Comparison of ENCODE assay signal across 8 cellular contexts in the genomic region with DNA sequence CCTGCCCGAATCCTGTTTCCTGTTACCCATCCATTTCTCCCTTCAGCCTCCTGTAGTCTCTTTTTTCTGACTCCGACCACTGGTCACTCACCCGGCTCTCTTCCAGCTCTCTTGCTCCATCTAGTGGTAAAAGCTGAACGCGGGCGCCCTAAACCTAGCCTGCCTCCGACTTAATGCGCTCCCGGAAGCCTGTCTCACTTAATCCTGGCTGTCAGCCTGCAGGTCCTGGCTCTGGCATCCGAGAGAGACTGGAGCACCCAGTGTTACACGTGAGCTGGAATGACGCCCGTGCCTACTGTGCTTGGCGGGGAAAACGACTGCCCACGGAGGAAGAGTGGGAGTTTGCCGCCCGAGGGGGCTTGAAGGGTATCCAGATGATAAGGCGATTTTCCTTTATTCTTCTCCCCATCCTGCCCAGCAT. TPM values are rescaled to one million over a fixed set of nuclear protein-coding genes. Genes with fewer than 3 reads are reported as not detected.
DNase-seq lines count a peak whose midpoint lies in the region; ATAC-seq, FAIRE-seq and TF ChIP-seq lines count a peak whose summit lies in the region.

No MANE protein-coding gene starts in this region.

- H4K20me1 ChIP-seq in BLaER1 (0 out of 2 replicates have a peak, but pooled peaks cover 9% of the 10 kb centered on the region), HepG2 (ENCODE audit: insufficient read depth, low read length) (no peaks in the 10 kb centered on the region)

- no peak overlapping the region for H3K4me3 Mint-ChIP-seq in chondrocyte (ENCODE audit: unreplicated experiment)

- no peaks in the 10 kb centered on the region for H3K27me3 ChIP-seq in BLaER1
- H3K27me3 ChIP-seq in HepG2 (ENCODE audit: control insufficient read depth in 1 of 2, insufficient read depth in 2 of 2, low read length in 2 of 2): no peaks in the 10 kb centered on the region

- peak; percentile 60 for FAIRE-seq in HepG2 (lab: Jason Lieb, UNC)

- peaks cover 16% of the 10 kb centered on the region for H3K4me1 ChIP-seq in BLaER1
- H3K4me1 ChIP-seq in HepG2 (ENCODE audit: insufficient read depth, low read length): peaks cover 18% of the 10 kb centered on the region

- peaks cover 23% of the 10 kb centered on the region for H3K36me3 Mint-ChIP-seq in chondrocyte (ENCODE audit: low read depth)

- intact Hi-C loops in HepG2 (cut with micrococcal nuclease; ENCODE audit: unreplicated experiment): loop anchor here (1.0 to 10.0 kb wide), 4 partner anchors 70 to 433 kb away; no protein-coding TSS in a partner anchor

- H3K27ac Mint-ChIP-seq in chondrocyte (ENCODE audit: unreplicated experiment): peak overlapping the region; percentile 86

- H3K9ac ChIP-seq in BLaER1 (0 out of 2 replicates have a peak overlapping the region, but pooled peaks have one; percentile 5), HepG2 (ENCODE audit: insufficient read depth, low read depth, low read length) (no peak overlapping the region)

- H3K4me2 ChIP-seq in BLaER1 (no peak overlapping the region), HepG2 (ENCODE audit: low read depth, low read length) (no peak overlapping the region)

- H3K36me3 ChIP-seq in BLaER1 (peaks cover 97% of the 10 kb centered on the region), HepG2 (replicated peaks in 1 of 2; ENCODE audit: control insufficient read depth in 1 of 2, insufficient read depth in 2 of 2, low read length in 2 of 2) (peaks cover 1 to 3% of the 10 kb centered on the region in 2 experiments; a peak in 2 of 5 replicates)

- no peaks in the 10 kb centered on the region for H3K9me3 Mint-ChIP-seq in chondrocyte (ENCODE audit: low read depth)

- H3K9me3 ChIP-seq in BLaER1: no peaks in the 10 kb centered on the region
- no peaks in the 10 kb centered on the region for H3K9me3 ChIP-seq in HepG2 (ENCODE audit: low read length)

- TF ChIP-seq EP300 in HepG2 (IDR thresholded peaks at IDR 0.05; ENCODE audit: low read depth in 2 of 2, low read length in 2 of 2) (no peak), HepG2 (CRISPR knock-in tag; IDR thresholded peaks at IDR 0.05; ENCODE audit: borderline replicate concordance) (no peak)

- in situ Hi-C loops in HepG2 (cut with HindIII; ENCODE audit: extremely low pct_ligation_motif_present, low pct_unique_long_range_greater_than_20kb): loop anchor here (5.0 to 10.0 kb wide), 2 partner anchors 72 to 430 kb away; no protein-coding TSS in a partner anchor

- POLR2A ChIA-PET in HepG2 (lab: Yijun Ruan, JAX): interaction anchor here (0.8 to 2.7 kb wide), 6 partner anchors 10 to 74 kb away, joined by 3 to 12 read pairs (median 4); partner anchors contain the start of genes CCT6A, PSPH and SUMF2

- BruUV-seq in HepG2 (replicated peaks; lab: Mats Ljungman, UMichigan): no TSS peak

- no peaks in the 10 kb centered on the region for H3K27me3 Mint-ChIP-seq in chondrocyte (ENCODE audit: low read depth)

- H2AFZ ChIP-seq in HepG2 (ENCODE audit: low read length): no peak overlapping the region

- CTCF ChIA-PET in HepG2 (lab: Yijun Ruan, JAX; ENCODE audit: low intra/inter-chr PET ratio, low total read pairs): interaction anchor here (1.2 to 2.1 kb wide), 3 partner anchors 66 to 433 kb away, joined by 5 to 19 read pairs (median 6); no protein-coding TSS in a partner anchor

- 35% methylated on average over 19 of the region's 19 CpGs for WGBS in HepG2 (ENCODE audit: low lambda C conversion rate)

- H3K27ac ChIP-seq in BLaER1 (no peak overlapping the region), HepG2 (ENCODE audit: extremely low read length, insufficient read depth, low read length) (no peak overlapping the region)

- no peak overlapping the region for H3K4me3 ChIP-seq in BLaER1
- no peak overlapping the region for H3K4me3 ChIP-seq in HepG2 (replicated peaks in 1 of 3; ENCODE audit: insufficient read depth in 1 of 3, low read depth in 2 of 3, low read length in 3 of 3)

- DNase-seq in NCI-H446 treated with DMSO at 0.1 percent for 48 hours (lab: John Stamatoyannopoulos, UW): peak; percentile 44
- DNase-seq in activated CD4-positive, alpha-beta T cell treated with anti-CD3 and anti-CD28 coated beads for 24 hours (ENCODE audit: low read depth in 2 of 2): peak; percentile 51 to 55
- peak; percentile 86 for DNase-seq in chondrocyte (ENCODE audit: low spot score)
- peak; percentile 68 for DNase-seq in HepG2 (ENCODE audit: low spot score)
- DNase-seq in stimulated activated CD4-positive, alpha-beta T cell treated with anti-CD3 and anti-CD28 coated beads, TNF-alpha, amount 100 ng/mL, for 24 hours (ENCODE audit: low read depth in 3 of 3): peak; percentile 38 to 62 (median 56)

- peak; percentile 92 for TF ChIP-seq RAD21 in HepG2 (CRISPR knock-in tag; IDR thresholded peaks at IDR 0.05)

- TF ChIP-seq POLR2A in HepG2 (IDR thresholded peaks at IDR 0.05; ENCODE audit: insufficient read depth in 1 of 2, low read depth in 2 of 2, low read length in 2 of 2): no peak

- peak; percentile 94 for TF ChIP-seq CTCF in chondrocyte (IDR thresholded peaks at IDR 0.05)
- peak; percentile 93 for TF ChIP-seq CTCF in HepG2 (CRISPR knock-in tag; IDR thresholded peaks at IDR 0.05)

- H3K79me2 ChIP-seq in HepG2 (ENCODE audit: insufficient read depth, low read length): no peaks in the 10 kb centered on the region

- ATAC-seq in GM19043 (IDR thresholded peaks at IDR 0.05; ENCODE audit: low read depth, unreplicated experiment): peak; percentile 93
- peak; percentile 87 for ATAC-seq in HG03175 (IDR thresholded peaks at IDR 0.05; ENCODE audit: unreplicated experiment)
- ATAC-seq in HepG2: peak; percentile 94

- peaks cover 18% of the 10 kb centered on the region for H3K4me1 Mint-ChIP-seq in chondrocyte (ENCODE audit: low read depth)

RNA-seq across cellular contexts. Expression of gene SUMF2, which starts 10.3 kb away (rescaled TPM):
- total RNA-seq in chondrocyte (158 to 182 TPM (median 160 TPM) in 3 replicates), HepG2 (2016; rRNA removed; fragmentation: Illumina TruSeq; extraction: Trizol) (22.4 and 54.4 TPM in 2 replicates)
- 12.4 and 13.6 TPM in 2 replicates for total RNA-seq in HepG2 (2016; cell fraction: cytosol; rRNA removed; fragmentation: Illumina TruSeq; extraction: Trizol; ENCODE audit: low read depth)
- 20.6 and 54.0 TPM in 2 replicates for total RNA-seq in HepG2 (2016; cell fraction: insoluble cytoplasmic fraction; rRNA removed; fragmentation: Illumina TruSeq; extraction: Trizol)
- 25.2 and 28.6 TPM in 2 replicates for total RNA-seq in HepG2 (2016; cell fraction: membrane; rRNA removed; fragmentation: Illumina TruSeq; extraction: Trizol)
- 45.2 and 49.4 TPM in 2 replicates for total RNA-seq in HepG2 (2016; cell fraction: nucleus; rRNA removed; fragmentation: Illumina TruSeq; extraction: Trizol)
- polyA plus RNA-seq in HepG2 (2011; rRNA removed): 48.0 and 48.9 TPM in 2 replicates
- 37.0 and 44.8 TPM in 2 replicates for polyA plus RNA-seq in HepG2 (2011; cell fraction: cytosol; rRNA removed)
- polyA plus RNA-seq in HepG2 (2011; cell fraction: nucleus; rRNA removed): 132 and 139 TPM in 2 replicates
- 47.6 and 52.3 TPM in 2 replicates for polyA plus RNA-seq in HepG2 (2012)
- polyA plus RNA-seq in HepG2 (2016; cell fraction: cytosol; fragmentation: Illumina TruSeq; extraction: Trizol; ENCODE audit: low read depth): 10.5 and 10.7 TPM in 2 replicates
- polyA plus RNA-seq in HepG2 (2016; cell fraction: insoluble cytoplasmic fraction; fragmentation: Illumina TruSeq; extraction: Trizol; ENCODE audit: low read depth): 15.4 and 19.0 TPM in 2 replicates
- polyA plus RNA-seq in HepG2 (2016; cell fraction: membrane; fragmentation: Illumina TruSeq; extraction: Trizol; ENCODE audit: low read depth): 16.9 and 18.1 TPM in 2 replicates
- polyA plus RNA-seq in HepG2 (2016; cell fraction: nucleus; fragmentation: Illumina TruSeq; extraction: Trizol; ENCODE audit: insufficient read depth, low read depth): 77.0 and 78.6 TPM in 2 replicates
- polyA minus RNA-seq in HepG2 (2011; rRNA and poly(A)+ RNA removed; ENCODE audit: low replicate concordance): 55.3 and 78.5 TPM in 2 replicates
- polyA minus RNA-seq in HepG2 (2011; cell fraction: cytosol; rRNA and poly(A)+ RNA removed): 28.3 and 29.1 TPM in 2 replicates
- 40.4 and 52.2 TPM in 2 replicates for polyA minus RNA-seq in HepG2 (2011; cell fraction: nucleus; rRNA and poly(A)+ RNA removed)

RNA-seq across cellular contexts. Expression of gene PHKG1, which starts 18.4 kb away (rescaled TPM):
- total RNA-seq in chondrocyte: 0.15 to 0.62 TPM (median 0.24 TPM) in 3 replicates
- total RNA-seq in HepG2 (2016; rRNA removed; fragmentation: Illumina TruSeq; extraction: Trizol): 0.44 TPM in 1 of 2 replicates, not detected in the other
- 0.18 TPM in 1 of 2 replicates, not detected in the other for total RNA-seq in HepG2 (2016; cell fraction: cytosol; rRNA removed; fragmentation: Illumina TruSeq; extraction: Trizol; ENCODE audit: low read depth)
- 0.37 and 0.84 TPM in 2 replicates for total RNA-seq in HepG2 (2016; cell fraction: insoluble cytoplasmic fraction; rRNA removed; fragmentation: Illumina TruSeq; extraction: Trizol)
- 0.09 TPM in 1 of 2 replicates, not detected in the other for total RNA-seq in HepG2 (2016; cell fraction: membrane; rRNA removed; fragmentation: Illumina TruSeq; extraction: Trizol)
- total RNA-seq in HepG2 (2016; cell fraction: nucleus; rRNA removed; fragmentation: Illumina TruSeq; extraction: Trizol): 0.50 and 1.5 TPM in 2 replicates
- 0.71 and 1.1 TPM in 2 replicates for polyA plus RNA-seq in HepG2 (2011; rRNA removed)
- 0.09 and 0.36 TPM in 2 replicates for polyA plus RNA-seq in HepG2 (2011; cell fraction: cytosol; rRNA removed)
- 2.6 and 2.9 TPM in 2 replicates for polyA plus RNA-seq in HepG2 (2011; cell fraction: nucleus; rRNA removed)
- polyA plus RNA-seq in HepG2 (2012): 0.98 and 1.5 TPM in 2 replicates
- 0.05 and 0.24 TPM in 2 replicates for polyA plus RNA-seq in HepG2 (2016; cell fraction: cytosol; fragmentation: Illumina TruSeq; extraction: Trizol; ENCODE audit: low read depth)
- polyA plus RNA-seq in HepG2 (2016; cell fraction: insoluble cytoplasmic fraction; fragmentation: Illumina TruSeq; extraction: Trizol; ENCODE audit: low read depth): not detected in 2 replicates
- polyA plus RNA-seq in HepG2 (2016; cell fraction: membrane; fragmentation: Illumina TruSeq; extraction: Trizol; ENCODE audit: low read depth): 0.12 TPM in 1 of 2 replicates, not detected in the other
- polyA plus RNA-seq in HepG2 (2016; cell fraction: nucleus; fragmentation: Illumina TruSeq; extraction: Trizol; ENCODE audit: insufficient read depth, low read depth): 1.6 and 1.9 TPM in 2 replicates
- 0.09 and 0.10 TPM in 2 replicates for polyA minus RNA-seq in HepG2 (2011; rRNA and poly(A)+ RNA removed; ENCODE audit: low replicate concordance)
- not detected in 2 replicates for polyA minus RNA-seq in HepG2 (2011; cell fraction: cytosol; rRNA and poly(A)+ RNA removed)
- 0.52 and 1.5 TPM in 2 replicates for polyA minus RNA-seq in HepG2 (2011; cell fraction: nucleus; rRNA and poly(A)+ RNA removed)

RNA-seq across cellular contexts. Expression of gene CCT6A, which starts 22.8 kb away (rescaled TPM):
- total RNA-seq in chondrocyte (97.2 to 123 TPM (median 101 TPM) in 3 replicates), HepG2 (2016; rRNA removed; fragmentation: Illumina TruSeq; extraction: Trizol) (292 and 425 TPM in 2 replicates)
- total RNA-seq in HepG2 (2016; cell fraction: cytosol; rRNA removed; fragmentation: Illumina TruSeq; extraction: Trizol; ENCODE audit: low read depth): 46.3 and 52.8 TPM in 2 replicates
- total RNA-seq in HepG2 (2016; cell fraction: insoluble cytoplasmic fraction; rRNA removed; fragmentation: Illumina TruSeq; extraction: Trizol): 297 and 437 TPM in 2 replicates
- total RNA-seq in HepG2 (2016; cell fraction: membrane; rRNA removed; fragmentation: Illumina TruSeq; extraction: Trizol): 96.3 and 109 TPM in 2 replicates
- total RNA-seq in HepG2 (2016; cell fraction: nucleus; rRNA removed; fragmentation: Illumina TruSeq; extraction: Trizol): 167 and 182 TPM in 2 replicates
- polyA plus RNA-seq in HepG2 (2011; rRNA removed): 135 and 219 TPM in 2 replicates
- polyA plus RNA-seq in HepG2 (2011; cell fraction: cytosol; rRNA removed): 87.9 and 139 TPM in 2 replicates
- 80.9 and 81.9 TPM in 2 replicates for polyA plus RNA-seq in HepG2 (2011; cell fraction: nucleus; rRNA removed)
- polyA plus RNA-seq in HepG2 (2012): 147 and 167 TPM in 2 replicates
- 29.1 and 31.6 TPM in 2 replicates for polyA plus RNA-seq in HepG2 (2016; cell fraction: cytosol; fragmentation: Illumina TruSeq; extraction: Trizol; ENCODE audit: low read depth)
- 455 and 526 TPM in 2 replicates for polyA plus RNA-seq in HepG2 (2016; cell fraction: insoluble cytoplasmic fraction; fragmentation: Illumina TruSeq; extraction: Trizol; ENCODE audit: low read depth)
- polyA plus RNA-seq in HepG2 (2016; cell fraction: membrane; fragmentation: Illumina TruSeq; extraction: Trizol; ENCODE audit: low read depth): 69.4 and 72.1 TPM in 2 replicates
- 371 TPM in 2 replicates for polyA plus RNA-seq in HepG2 (2016; cell fraction: nucleus; fragmentation: Illumina TruSeq; extraction: Trizol; ENCODE audit: insufficient read depth, low read depth)
- 62.3 and 243 TPM in 2 replicates for polyA minus RNA-seq in HepG2 (2011; rRNA and poly(A)+ RNA removed; ENCODE audit: low replicate concordance)
- polyA minus RNA-seq in HepG2 (2011; cell fraction: cytosol; rRNA and poly(A)+ RNA removed): 72.5 and 82.6 TPM in 2 replicates
- 101 and 127 TPM in 2 replicates for polyA minus RNA-seq in HepG2 (2011; cell fraction: nucleus; rRNA and poly(A)+ RNA removed)

RNA-seq across cellular contexts. Expression of gene PSPH, which starts 23.1 kb away (rescaled TPM):
- 11.4 to 37.5 TPM (median 35.9 TPM) in 3 replicates for total RNA-seq in chondrocyte
- total RNA-seq in HepG2 (2016; rRNA removed; fragmentation: Illumina TruSeq; extraction: Trizol): 124 and 175 TPM in 2 replicates
- 25.3 and 32.9 TPM in 2 replicates for total RNA-seq in HepG2 (2016; cell fraction: cytosol; rRNA removed; fragmentation: Illumina TruSeq; extraction: Trizol; ENCODE audit: low read depth)
- total RNA-seq in HepG2 (2016; cell fraction: insoluble cytoplasmic fraction; rRNA removed; fragmentation: Illumina TruSeq; extraction: Trizol): 124 and 200 TPM in 2 replicates
- total RNA-seq in HepG2 (2016; cell fraction: membrane; rRNA removed; fragmentation: Illumina TruSeq; extraction: Trizol): 65.6 and 67.9 TPM in 2 replicates
- 54.9 and 62.4 TPM in 2 replicates for total RNA-seq in HepG2 (2016; cell fraction: nucleus; rRNA removed; fragmentation: Illumina TruSeq; extraction: Trizol)
- polyA plus RNA-seq in HepG2 (2011; rRNA removed): 85.5 and 85.8 TPM in 2 replicates
- 97.1 and 104 TPM in 2 replicates for polyA plus RNA-seq in HepG2 (2011; cell fraction: cytosol; rRNA removed)
- 23.5 and 32.4 TPM in 2 replicates for polyA plus RNA-seq in HepG2 (2011; cell fraction: nucleus; rRNA removed)
- 63.4 and 77.8 TPM in 2 replicates for polyA plus RNA-seq in HepG2 (2012)
- 24.3 and 28.7 TPM in 2 replicates for polyA plus RNA-seq in HepG2 (2016; cell fraction: cytosol; fragmentation: Illumina TruSeq; extraction: Trizol; ENCODE audit: low read depth)
- 138 and 145 TPM in 2 replicates for polyA plus RNA-seq in HepG2 (2016; cell fraction: insoluble cytoplasmic fraction; fragmentation: Illumina TruSeq; extraction: Trizol; ENCODE audit: low read depth)
- polyA plus RNA-seq in HepG2 (2016; cell fraction: membrane; fragmentation: Illumina TruSeq; extraction: Trizol; ENCODE audit: low read depth): 40.5 and 43.9 TPM in 2 replicates
- polyA plus RNA-seq in HepG2 (2016; cell fraction: nucleus; fragmentation: Illumina TruSeq; extraction: Trizol; ENCODE audit: insufficient read depth, low read depth): 58.7 and 60.7 TPM in 2 replicates
- polyA minus RNA-seq in HepG2 (2011; rRNA and poly(A)+ RNA removed; ENCODE audit: low replicate concordance): 48.6 and 65.8 TPM in 2 replicates
- 59.8 and 64.2 TPM in 2 replicates for polyA minus RNA-seq in HepG2 (2011; cell fraction: cytosol; rRNA and poly(A)+ RNA removed)
- polyA minus RNA-seq in HepG2 (2011; cell fraction: nucleus; rRNA and poly(A)+ RNA removed): 40.7 and 55.8 TPM in 2 replicates

RNA-seq across cellular contexts. Expression of gene CHCHD2, which starts 31.9 kb away (rescaled TPM):
- 119 to 232 TPM (median 120 TPM) in 3 replicates for total RNA-seq in chondrocyte
- 572 and 599 TPM in 2 replicates for total RNA-seq in HepG2 (2016; rRNA removed; fragmentation: Illumina TruSeq; extraction: Trizol)
- total RNA-seq in HepG2 (2016; cell fraction: cytosol; rRNA removed; fragmentation: Illumina TruSeq; extraction: Trizol; ENCODE audit: low read depth): 170 and 177 TPM in 2 replicates
- 576 and 629 TPM in 2 replicates for total RNA-seq in HepG2 (2016; cell fraction: insoluble cytoplasmic fraction; rRNA removed; fragmentation: Illumina TruSeq; extraction: Trizol)
- total RNA-seq in HepG2 (2016; cell fraction: membrane; rRNA removed; fragmentation: Illumina TruSeq; extraction: Trizol): 222 TPM in 2 replicates
- total RNA-seq in HepG2 (2016; cell fraction: nucleus; rRNA removed; fragmentation: Illumina TruSeq; extraction: Trizol): 198 and 219 TPM in 2 replicates
- polyA plus RNA-seq in HepG2 (2011; rRNA removed): 330 and 333 TPM in 2 replicates
- 318 and 570 TPM in 2 replicates for polyA plus RNA-seq in HepG2 (2011; cell fraction: cytosol; rRNA removed)
- polyA plus RNA-seq in HepG2 (2011; cell fraction: nucleus; rRNA removed): 143 and 151 TPM in 2 replicates
- 315 and 361 TPM in 2 replicates for polyA plus RNA-seq in HepG2 (2012)
- polyA plus RNA-seq in HepG2 (2016; cell fraction: cytosol; fragmentation: Illumina TruSeq; extraction: Trizol; ENCODE audit: low read depth): 167 and 168 TPM in 2 replicates
- 522 and 567 TPM in 2 replicates for polyA plus RNA-seq in HepG2 (2016; cell fraction: insoluble cytoplasmic fraction; fragmentation: Illumina TruSeq; extraction: Trizol; ENCODE audit: low read depth)
- polyA plus RNA-seq in HepG2 (2016; cell fraction: membrane; fragmentation: Illumina TruSeq; extraction: Trizol; ENCODE audit: low read depth): 181 and 189 TPM in 2 replicates
- polyA plus RNA-seq in HepG2 (2016; cell fraction: nucleus; fragmentation: Illumina TruSeq; extraction: Trizol; ENCODE audit: insufficient read depth, low read depth): 254 and 280 TPM in 2 replicates
- 124 and 252 TPM in 2 replicates for polyA minus RNA-seq in HepG2 (2011; rRNA and poly(A)+ RNA removed; ENCODE audit: low replicate concordance)
- polyA minus RNA-seq in HepG2 (2011; cell fraction: cytosol; rRNA and poly(A)+ RNA removed): 128 and 156 TPM in 2 replicates
- 40.2 and 48.9 TPM in 2 replicates for polyA minus RNA-seq in HepG2 (2011; cell fraction: nucleus; rRNA and poly(A)+ RNA removed)
